Comparison of ENCODE assay signal across 8 cellular contexts in the genomic region with DNA sequence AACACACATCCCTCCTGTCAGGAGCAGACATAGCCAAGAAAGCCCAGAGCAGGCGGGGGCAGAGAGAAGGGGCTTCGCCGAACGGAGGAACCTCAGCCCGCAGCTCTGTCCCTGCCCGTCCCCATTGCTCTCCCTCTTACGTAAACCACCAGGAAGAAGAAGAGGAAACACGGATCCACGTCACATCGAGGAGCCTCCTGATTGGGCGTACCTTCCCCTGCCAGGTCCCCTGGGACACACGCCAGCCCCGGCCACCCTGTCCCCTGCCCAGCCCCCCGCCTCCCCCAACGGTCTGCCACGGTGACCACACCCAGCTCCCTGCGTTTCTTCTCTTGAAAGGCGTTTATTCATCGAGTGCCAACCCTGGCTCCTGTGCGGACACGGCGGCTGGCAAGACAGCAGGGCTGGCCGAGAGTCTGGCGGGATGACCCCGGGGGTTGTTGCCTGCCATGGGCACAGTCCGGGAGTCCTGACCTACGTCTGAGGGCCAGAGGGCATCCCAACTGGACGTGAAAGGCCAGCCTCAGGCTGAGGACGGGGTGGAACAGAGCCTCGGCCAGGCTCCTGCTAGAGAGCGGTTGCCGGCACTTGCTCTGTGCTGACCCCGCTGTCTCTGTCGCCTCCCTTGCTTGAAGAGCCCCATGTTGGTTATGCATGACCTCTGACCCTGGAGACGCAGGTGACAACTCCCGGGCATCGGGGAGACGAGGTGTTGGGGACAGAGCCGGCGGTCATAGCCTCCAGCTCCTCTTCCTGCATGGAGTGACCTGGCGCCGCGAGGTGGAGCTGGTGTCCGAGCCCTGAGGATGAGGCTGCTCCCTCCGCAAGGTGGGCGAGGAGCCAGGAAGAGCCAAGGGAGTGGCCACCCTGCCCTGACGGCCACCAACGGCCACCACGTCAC. TPM values are rescaled to one million over a fixed set of nuclear protein-coding genes. Genes with fewer than 3 reads are reported as not detected.
DNase-seq lines count a peak whose midpoint lies in the region; ATAC-seq and TF ChIP-seq lines count a peak whose summit lies in the region.

No MANE protein-coding gene starts in this region.

- in situ Hi-C loops in transverse colon (cut with MboI; ENCODE audit: low pct_ligation_motif_present in 1 of 4, low pct_unique_long_range_greater_than_20kb in 1 of 4, low sequenced_read_pairs in 3 of 4) = no loop called here

- H3K27me3 ChIP-seq in BLaER1 treated with 17β-estradiol and CSF1 and Interleukin-3, amounts not matched to agents 10 nM and 100 nM = no peaks in the 10 kb centered on the region
- H3K27me3 ChIP-seq in SJSA1 (replicated peaks) (peaks cover 83% of the 10 kb centered on the region), fibroblast of lung (ENCODE audit: control insufficient read depth, insufficient read depth, low read length) (no peaks in the 10 kb centered on the region), transverse colon (peaks cover 34% of the 10 kb centered on the region)

- peaks cover 0 to 26% (median 0%) of the 10 kb centered on the region in 11 experiments; a peak in 9 of 22 replicates for H4K20me1 ChIP-seq in BLaER1 treated with 17β-estradiol and CSF1 and Interleukin-3, amounts not matched to agents 10 nM and 100 nM
- no peaks in the 10 kb centered on the region for H4K20me1 ChIP-seq in fibroblast of lung (ENCODE audit: control insufficient read depth, extremely low read depth, insufficient read depth, low read length)

- H3K4me1 ChIP-seq in BLaER1 treated with 17β-estradiol and CSF1 and Interleukin-3, amounts not matched to agents 10 nM and 100 nM = peaks cover 34 to 58% (median 51%) of the 10 kb centered on the region in 10 experiments
- peaks cover 16% of the 10 kb centered on the region for H3K4me1 ChIP-seq in SJSA1 (replicated peaks)
- H3K4me1 ChIP-seq in fibroblast of lung (ENCODE audit: control insufficient read depth, extremely low read depth, insufficient read depth, low read length) = no peaks in the 10 kb centered on the region
- H3K4me1 ChIP-seq in transverse colon = peaks cover 0 to 20% (median 16%) of the 10 kb centered on the region in 4 donors

- 20 to 41% methylated on average over 4 to 46 of the region's 49 CpGs for whole genome bisulfite sequencing in transverse colon (ENCODE audit: low coverage in 1 of 2), 2 donors

- peak overlapping the region; percentile 78 to 94 (median 87) for H3K4me2 ChIP-seq in BLaER1 treated with 17β-estradiol and CSF1 and Interleukin-3, amounts not matched to agents 10 nM and 100 nM
- peak overlapping the region; percentile 13 for H3K4me2 ChIP-seq in fibroblast of lung (ENCODE audit: extremely low read depth, insufficient read depth, low read length)

- H3K4me3 ChIP-seq in BLaER1 treated with 17β-estradiol and CSF1 and Interleukin-3, amounts not matched to agents 10 nM and 100 nM = peak overlapping the region in 9 of 10 experiments; percentile 32 to 64 (median 48); a peak in 16 of 20 replicates
- H3K4me3 ChIP-seq in SJSA1 (peak overlapping the region; percentile 19), fibroblast of lung (replicated peaks in 1 of 4; ENCODE audit: control extremely low read depth in 1 of 4, insufficient read depth in 1 of 4, low read depth in 3 of 4, low read length in 4 of 4) (peak overlapping the region in 1 of 4 experiments; percentile 52), transverse colon (peak overlapping the region in 3 of 4 donors; percentile 31 to 50 (median 36))

- H3K36me3 ChIP-seq in BLaER1 treated with 17β-estradiol and CSF1 and Interleukin-3, amounts not matched to agents 10 nM and 100 nM = no peaks in the 10 kb centered on the region
- H3K36me3 ChIP-seq in KOPT-K1 (ENCODE audit: insufficient read depth, low read length) (0 out of 2 replicates have a peak, but pooled peaks cover 4% of the 10 kb centered on the region), SJSA1 (no peaks in the 10 kb centered on the region), fibroblast of lung (ENCODE audit: control insufficient read depth, insufficient read depth, low read length) (no peaks in the 10 kb centered on the region), transverse colon (no peaks in the 10 kb centered on the region)

- TF ChIP-seq CTCF in fibroblast of lung (conservative IDR thresholded peaks at IDR 0.05 in 1 of 2, IDR thresholded peaks at IDR 0.05 in 1 of 2; ENCODE audit: low read depth in 1 of 2, low read length in 2 of 2) (no peak), transverse colon (IDR thresholded peaks at IDR 0.05) (peak in 3 of 5 experiments; percentile 35 to 54 (median 41))

- H2AFZ ChIP-seq in fibroblast of lung (ENCODE audit: low read length) = no peak overlapping the region

- H3K79me2 ChIP-seq in fibroblast of lung (ENCODE audit: control insufficient read depth, insufficient read depth, low read length) = no peaks in the 10 kb centered on the region

- TF ChIP-seq EP300 in transverse colon (IDR thresholded peaks at IDR 0.05; ENCODE audit: low read depth) = no peak

- peak overlapping the region in 10 of 11 experiments; percentile 52 to 70 (median 63); a peak in 18 of 22 replicates for H3K9ac ChIP-seq in BLaER1 treated with 17β-estradiol and CSF1 and Interleukin-3, amounts not matched to agents 10 nM and 100 nM
- no peak overlapping the region for H3K9ac ChIP-seq in fibroblast of lung (ENCODE audit: insufficient read depth, low read length)

- peak overlapping the region in 10 of 11 experiments; percentile 43 to 67 (median 57); a peak in 20 of 22 replicates for H3K27ac ChIP-seq in BLaER1 treated with 17β-estradiol and CSF1 and Interleukin-3, amounts not matched to agents 10 nM and 100 nM
- H3K27ac ChIP-seq in KOPT-K1 (ENCODE audit: low read depth, low read length, poor library complexity, severe bottlenecking) (peak overlapping the region; percentile 66), SJSA1 (no peak overlapping the region), fibroblast of lung (ENCODE audit: insufficient read depth, low read length) (no peak overlapping the region), transverse colon (peak overlapping the region; percentile 60 to 81 (median 76))

- peak in 1 of 2 experiments; percentile 17 for DNase-seq in SJSA1 (ENCODE audit: low read depth in 1 of 2, low spot score in 2 of 2)
- DNase-seq in fibroblast of lung (ENCODE audit: low read depth in 2 of 2) = peak; percentile 17 to 52
- DNase-seq in transverse colon = peak; percentile 92
- DNase-seq in stimulated activated CD4-positive, alpha-beta T cell treated with anti-CD3 and anti-CD28 coated beads, Interleukin-2, amount 100 ng/mL, for 48 hours = no peak
- DNase-seq in hepatic stellate cell (ENCODE audit: low spot score) = no peak

- TF ChIP-seq POLR2A in transverse colon (IDR thresholded peaks at IDR 0.05) = peak; percentile 88

- ATAC-seq in HG02884 (IDR thresholded peaks at IDR 0.05; ENCODE audit: unreplicated experiment) = no peak

- H3K9me3 ChIP-seq in BLaER1 treated with 17β-estradiol and CSF1 and Interleukin-3, amounts not matched to agents 10 nM and 100 nM (replicated peaks in 1 of 11) = no peaks in the 10 kb centered on the region
- H3K9me3 ChIP-seq in KOPT-K1 (ENCODE audit: insufficient read depth, low read length, poor library complexity, severe bottlenecking) (no peaks in the 10 kb centered on the region), SJSA1 (replicated peaks) (no peaks in the 10 kb centered on the region), fibroblast of lung (ENCODE audit: control insufficient read depth, insufficient read depth, low read depth, low read length) (no peaks in the 10 kb centered on the region), transverse colon (no peaks in the 10 kb centered on the region)

- intact Hi-C loops in transverse colon (cut with DNase I; ENCODE audit: low total_unique reads) = no loop called here

RNA-seq across cellular contexts. Expression of a gene that starts 40.6 kb away (rescaled TPM):
- 18.8 and 31.7 TPM in 2 replicates for total RNA-seq in SJSA1 (2014; rRNA removed; shearing (Covaris generic))
- total RNA-seq in fibroblast of lung (20.5 and 23.1 TPM in 2 replicates), transverse colon (100 to 1,000 TPM in 1 of 4 donors, 10 to 100 TPM in 3; 54.5 to 120 (median 75.8) TPM)
- polyA plus RNA-seq in fibroblast of lung = 7.9 and 9.2 TPM in 2 replicates
- polyA plus RNA-seq in fibroblast of lung (2012) = 13.7 and 16.1 TPM in 2 replicates
- 7.7 and 21.5 TPM in 2 replicates for polyA minus RNA-seq in fibroblast of lung (ENCODE audit: low replicate concordance)

Comparison
In these comparisons a context has a peak if more than half of its experiments do, and no peak if none do; other contexts are left out.
1. H3K27ac ChIP-seq: peak in BLaER1 treated with 17β-estradiol and CSF1 and Interleukin-3, amounts not matched to agents 10 nM and 100 nM (10 of 11), KOPT-K1 (single experiment) and transverse colon (4 of 4); none in SJSA1 (single experiment) and fibroblast of lung (single experiment).
2. DNase-seq: peak in fibroblast of lung (2 of 2) and transverse colon (single experiment); none in stimulated activated CD4-positive, alpha-beta T cell treated with anti-CD3 and anti-CD28 coated beads, Interleukin-2, amount 100 ng/mL, for 48 hours (0 of 2) and hepatic stellate cell (single experiment).
3. CTCF ChIP-seq: peak in transverse colon (3 of 5); none in fibroblast of lung (0 of 2).